ENCODE assay signal across 13 cellular contexts in genomic region chr6:44779130-44779826, GRCh38.
DNase-seq lines count a peak whose midpoint lies in the region; ATAC-seq and TF ChIP-seq lines count a peak whose summit lies in the region.
"Had no signal": no experiment of that assay in that cellular context is flagged by ENCODE, and none has a peak within 500 bp of the region (broad histone marks: within the 10 kb centered on the region; RNA-seq: fewer than 3 reads in every experiment).

No MANE protein-coding gene starts in this region.

- DNase-seq in medulla oblongata (ENCODE audit: extremely low spot score) (peak; percentile 82), GDM1 (lab: John Stamatoyannopoulos, UW) (no peak), DMS79 (lab: John Stamatoyannopoulos, UW) (no peak)
- DNase-seq: activated CD4-positive, alpha-beta T cell treated with anti-CD3 and anti-CD28 coated beads, Interleukin-2, amount 50 U/mL, for 48 hours; activated naive CD4-positive, alpha-beta T cell treated with anti-CD3 and anti-CD28 coated beads, Interleukin-2, amount 10 ng/mL, durations not matched to agents 7 days and 5 days; CD8-positive, alpha-beta T cell; natural killer cell; NCI-H1092 treated with DMSO at 0.1 percent for 48 hours had no signal

- peak; percentile 89 for ATAC-seq in GM18505 (IDR thresholded peaks at IDR 0.05; ENCODE audit: unreplicated experiment)
- ATAC-seq in GM21515 (IDR thresholded peaks at IDR 0.05; ENCODE audit: unreplicated experiment), result peak; percentile 48
- ATAC-seq in HG03565 (IDR thresholded peaks at IDR 0.05; ENCODE audit: unreplicated experiment), result peak; percentile 61
- ATAC-seq in GM18517 (IDR thresholded peaks at IDR 0.05; ENCODE audit: unreplicated experiment), result no peak
- no peak for ATAC-seq in GM21528 (IDR thresholded peaks at IDR 0.05; ENCODE audit: low FRiP score, unreplicated experiment)
- ATAC-seq: CD8-positive, alpha-beta T cell; natural killer cell had no signal

- no peak for TF ChIP-seq POLR2A in GM18505 (IDR thresholded peaks at IDR 0.05; ENCODE audit: borderline replicate concordance, extremely low read depth, insufficient read depth, insufficient read length)

Comparison
In these comparisons a context has a peak if more than half of its experiments do, and no peak if none do; other contexts are left out.
1. ATAC-seq: peak in GM18505 (single experiment), GM21515 (single experiment) and HG03565 (single experiment); none in GM18517 (single experiment) and GM21528 (single experiment).